ENCODE assay signal across 11 cellular contexts in the genomic region with DNA sequence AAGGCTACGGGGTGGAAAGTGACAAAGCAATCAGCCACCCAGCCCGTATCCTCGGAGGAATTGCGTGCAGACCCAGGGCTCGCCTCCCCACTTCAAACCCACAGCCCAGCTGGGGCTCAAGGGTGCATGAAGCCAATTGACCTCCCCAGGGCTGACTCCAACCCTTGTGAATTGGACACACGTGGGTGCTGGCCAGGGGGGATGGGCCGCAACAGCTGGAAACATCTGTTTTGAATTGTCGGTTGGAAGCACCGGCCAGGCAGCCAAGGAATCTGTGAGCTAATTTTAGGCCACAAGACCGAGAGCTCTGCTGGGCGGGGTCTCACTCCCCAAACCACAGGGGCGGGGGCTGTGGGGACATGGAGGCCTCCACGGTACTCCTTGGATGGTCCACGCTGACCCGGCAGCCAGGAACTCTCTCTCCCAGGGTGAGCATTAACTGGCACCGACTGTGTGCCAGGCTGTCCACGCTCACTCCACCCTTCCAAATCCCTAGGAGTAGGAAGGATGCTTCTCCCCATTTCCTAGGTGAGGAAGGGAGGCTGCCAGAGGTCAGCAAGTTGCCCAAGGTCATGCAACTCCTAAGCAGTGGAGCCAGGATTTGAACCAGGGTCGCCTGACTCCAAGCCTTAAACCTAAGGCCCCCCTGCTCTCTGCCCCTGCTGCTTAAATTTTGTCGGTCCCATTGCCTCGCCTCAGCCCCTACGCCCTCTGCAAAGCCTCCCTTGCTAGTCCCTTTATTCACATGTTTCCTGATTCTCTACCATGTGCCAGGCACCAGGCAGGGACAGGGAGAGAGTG. TPM values are rescaled to one million over a fixed set of nuclear protein-coding genes. Genes with fewer than 3 reads are reported as not detected.
A peak's percentile ranks its signal among the peaks of the same experiment; 100 is the strongest.
DNase-seq lines count a peak whose midpoint lies in the region; ATAC-seq and TF ChIP-seq lines count a peak whose summit lies in the region.
"Had no signal": no experiment of that assay in that cellular context is flagged by ENCODE, and none has a peak within 500 bp of the region (broad histone marks: within the 10 kb centered on the region; RNA-seq: fewer than 3 reads in every experiment).

No MANE protein-coding gene starts in this region.

- intact Hi-C loops in testis (cut with DNase I; ENCODE audit: low total_unique reads), result no loop called here

- peak overlapping the region; percentile 69 for H3K27ac ChIP-seq in hepatocyte
- H3K27ac ChIP-seq in testis, result peak overlapping the region in 1 of 2 donors; percentile 36

- H4K20me1 ChIP-seq in hepatocyte (ENCODE audit: insufficient read depth, poor library complexity, severe bottlenecking), result no peaks in the 10 kb centered on the region

- H2AFZ ChIP-seq in hepatocyte, result no peak overlapping the region

- peak overlapping the region; percentile 59 for H3K4me2 ChIP-seq in hepatocyte

- ATAC-seq in HG03521 (IDR thresholded peaks at IDR 0.05; ENCODE audit: unreplicated experiment), result no peak
- no peak for ATAC-seq in GM18870 (IDR thresholded peaks at IDR 0.05; ENCODE audit: unreplicated experiment)

- 60% methylated on average over 21 of the region's 21 CpGs for WGBS in hepatocyte (ENCODE audit: low lambda C conversion rate, missing lambda C conversion rate)
- WGBS in testis, 2 donors, result 49 to 55% methylated on average over 12 to 21 of the region's 21 CpGs

- no peak for TF ChIP-seq POLR2A in testis (IDR thresholded peaks at IDR 0.05)

- no peaks in the 10 kb centered on the region for H3K36me3 ChIP-seq in hepatocyte (replicated peaks; ENCODE audit: insufficient read depth, low read depth)
- no peaks in the 10 kb centered on the region for H3K36me3 ChIP-seq in testis (ENCODE audit: low read depth, missing control alignments)

- H3K9me3 ChIP-seq in hepatocyte (ENCODE audit: low read depth) (no peaks in the 10 kb centered on the region), testis (no peaks in the 10 kb centered on the region)

- H3K4me1 ChIP-seq in hepatocyte (ENCODE audit: insufficient read depth) (peaks cover 14% of the 10 kb centered on the region), testis (peaks cover 10% of the 10 kb centered on the region)

- no peaks in the 10 kb centered on the region for H3K79me2 ChIP-seq in hepatocyte

- H3K4me3 ChIP-seq in hepatocyte, result no peak overlapping the region
- H3K4me3 ChIP-seq in testis, result no peak overlapping the region

- no peaks in the 10 kb centered on the region for H3K27me3 ChIP-seq in hepatocyte
- no peaks in the 10 kb centered on the region for H3K27me3 ChIP-seq in testis

- DNase-seq in HCEC 1CT (peak; percentile 94), astrocyte of the hippocampus (ENCODE audit: low read depth, low spot score) (peak; percentile 36), hepatocyte (ENCODE audit: low spot score) (peak; percentile 80), testis (peak; percentile 88), NCI-H1092 (lab: John Stamatoyannopoulos, UW) (no peak), GM19240 (ENCODE audit: insufficient read length, low spot score) (no peak)
- DNase-seq: activated CD8-positive, alpha-beta memory T cell treated with anti-CD3 and anti-CD28 coated beads, Interleukin-2, amount 50 U/mL, for 4 hours; NCI-H1694 treated with DMSO at 0.1 percent for 48 hours; retina had no signal

- no peak for TF ChIP-seq CTCF in hepatocyte (IDR thresholded peaks at IDR 0.05; ENCODE audit: poor library complexity)
- no peak for TF ChIP-seq CTCF in testis (IDR thresholded peaks at IDR 0.05)

- no peaks in the 10 kb centered on the region for H3K9me2 ChIP-seq in hepatocyte (replicated peaks; ENCODE audit: insufficient read depth)

RNA-seq across cellular contexts. Expression of a gene that starts 11.9 kb away (rescaled TPM):
- total RNA-seq in hepatocyte (69.7 and 70.1 TPM in 2 replicates), testis (1 to 10 TPM; 5.3 to 9.6 TPM)
- polyA plus RNA-seq in hepatocyte (54.4 and 59.6 TPM in 2 replicates), testis (ENCODE audit: insufficient read depth, low read depth, low replicate concordance) (17.1 TPM)

RNA-seq across cellular contexts. Expression of a gene that starts 24.0 kb away (rescaled TPM):
- 0.37 and 0.72 TPM in 2 replicates for total RNA-seq in hepatocyte
- polyA plus RNA-seq in hepatocyte, result 1.5 and 1.8 TPM in 2 replicates
- 1 to 10 TPM; 1.1 to 2.7 TPM for total RNA-seq in testis
- 10.4 TPM for polyA plus RNA-seq in testis (ENCODE audit: insufficient read depth, low read depth, low replicate concordance)

RNA-seq across cellular contexts. Expression of a gene that starts 47.3 kb away (rescaled TPM):
- total RNA-seq in hepatocyte (107 and 116 TPM in 2 replicates), testis (100 to 1,000 TPM; 221 to 238 TPM)
- polyA plus RNA-seq in hepatocyte (149 and 169 TPM in 2 replicates), testis (ENCODE audit: insufficient read depth, low read depth, low replicate concordance) (217 TPM)

RNA-seq across cellular contexts. Expression of a gene that starts 48.8 kb away (rescaled TPM):
- 41.0 and 60.4 TPM in 2 replicates for total RNA-seq in hepatocyte
- 20.0 and 25.0 TPM in 2 replicates for polyA plus RNA-seq in hepatocyte
- total RNA-seq in testis, result 100 to 1,000 TPM; 115 to 116 TPM
- polyA plus RNA-seq in testis (ENCODE audit: insufficient read depth, low read depth, low replicate concordance), result 48.6 TPM

Comparison
In these comparisons a context has a peak if more than half of its experiments do, and no peak if none do; other contexts are left out.
1. DNase-seq: peak in HCEC 1CT (single experiment), astrocyte of the hippocampus (single experiment), hepatocyte (single experiment) and testis (single experiment); none in NCI-H1092 (single experiment) and GM19240 (single experiment).